In genomic region chr3:48428088-48428862, GRCh38 we compare ENCODE assay signal across 9 cellular contexts. TPM values are rescaled to one million over a fixed set of nuclear protein-coding genes. Genes with fewer than 3 reads are reported as not detected.
DNase-seq lines count a peak whose midpoint lies in the region; ATAC-seq and TF ChIP-seq lines count a peak whose summit lies in the region.
"Had no signal": no experiment of that assay in that cellular context is flagged by ENCODE, and none has a peak within 500 bp of the region (broad histone marks: within the 10 kb centered on the region; RNA-seq: fewer than 3 reads in every experiment).

No MANE protein-coding gene starts in this region.

- no peak overlapping the region for H2BK120ac ChIP-seq in neuronal stem cell (ENCODE audit: low read depth, low read length)

- peak overlapping the region; percentile 91 for H2BK5ac ChIP-seq in neuronal stem cell (ENCODE audit: low read length)

- peak overlapping the region; percentile 93 for H3K18ac ChIP-seq in neuronal stem cell (ENCODE audit: low read length)

- no peak overlapping the region for H3K4ac ChIP-seq in neuronal stem cell (ENCODE audit: low read length)

- peak overlapping the region; percentile 75 for H3K9ac ChIP-seq in OCI-LY3 (ENCODE audit: low read length)
- peak overlapping the region; percentile 78 for H3K9ac ChIP-seq in neuronal stem cell (ENCODE audit: low read depth, low read length, poor library complexity)

- no peak overlapping the region for H4K91ac ChIP-seq in neuronal stem cell (ENCODE audit: low read depth, low read length, poor library complexity)

- H4K20me1 ChIP-seq in OCI-LY3 (ENCODE audit: insufficient read depth, low read length), result peaks cover 4% of the 10 kb centered on the region; the same call in 1 of the 2 replicates

- H3K4me1 ChIP-seq in OCI-LY3 (ENCODE audit: low read length) (peaks cover 29% of the 10 kb centered on the region; the same call in 1 of the 2 replicates), neuronal stem cell (ENCODE audit: control insufficient read depth in 2 of 2, insufficient read depth in 1 of 2, low read depth in 1 of 2, low read length in 2 of 2) (peaks cover 23 to 40% of the 10 kb centered on the region in 2 donors)

- H3K36me3 ChIP-seq in OCI-LY3 (replicated peaks; ENCODE audit: low read depth, low read length), result peaks cover 16% of the 10 kb centered on the region
- H3K36me3 ChIP-seq in neuronal stem cell (replicated peaks in 1 of 2; ENCODE audit: control insufficient read depth in 2 of 2, insufficient read depth in 2 of 2, low read length in 2 of 2), result peaks cover 14 to 63% of the 10 kb centered on the region in 2 donors

- TF ChIP-seq CTCF in OCI-LY3 (IDR thresholded peaks at IDR 0.05; ENCODE audit: low read depth, low read length) (no peak), epithelial cell of proximal tubule (conservative IDR thresholded peaks at IDR 0.05; ENCODE audit: low read depth, low read length) (no peak)

- H4K8ac ChIP-seq in neuronal stem cell (ENCODE audit: low read depth, low read length), result no peak overlapping the region

- DNase-seq in G401 (ENCODE audit: low spot score) (peak; percentile 37), epithelial cell of proximal tubule (ENCODE audit: low read depth) (no peak), neuronal stem cell (ENCODE audit: low spot score) (no peak), NAMALWA (ENCODE audit: low spot score) (no peak), HPDE6-E6E7 (ENCODE audit: extremely low spot score) (no peak), hepatic stellate cell (ENCODE audit: low spot score) (no peak)

- H3K9me3 ChIP-seq in OCI-LY3 (ENCODE audit: insufficient read depth, low read length) (no peaks in the 10 kb centered on the region), neuronal stem cell (replicated peaks in 1 of 2; ENCODE audit: control insufficient read depth in 2 of 2, insufficient read depth in 1 of 2, low read depth in 1 of 2, low read length in 2 of 2) (no peaks in the 10 kb centered on the region)

- H3K4me3 ChIP-seq in OCI-LY3 (ENCODE audit: low read length) (peak overlapping the region; percentile 85), epithelial cell of proximal tubule (ENCODE audit: low read depth, low read length) (peak overlapping the region; percentile 79), neuronal stem cell (ENCODE audit: low read length in 2 of 2) (peak overlapping the region; percentile 77 to 84)

- H3K79me1 ChIP-seq in neuronal stem cell (ENCODE audit: low read depth, low read length), result peaks cover 33% of the 10 kb centered on the region

- no peak overlapping the region for H2BK15ac ChIP-seq in neuronal stem cell (ENCODE audit: low read length)

- H2AK5ac ChIP-seq in neuronal stem cell (ENCODE audit: low read depth, low read length), result peak overlapping the region; percentile 13

- in situ Hi-C loops in G401 (cut with HindIII; ENCODE audit: low sequenced_read_pairs), result no loop called here

- H3K79me2 ChIP-seq in OCI-LY3 (ENCODE audit: low read length), result peaks cover 26% of the 10 kb centered on the region

- H3K14ac ChIP-seq in neuronal stem cell (ENCODE audit: low read length), result no peak overlapping the region

- no peak overlapping the region for H3K23ac ChIP-seq in neuronal stem cell (ENCODE audit: low read depth, low read length, poor library complexity)

- no CpG with 5 or more reads among the region's 18 CpGs for WGBS in neuronal stem cell (ENCODE audit: extremely low coverage in 2 of 2, insufficient read length in 2 of 2, insufficient replicate concordance in 1 of 2), 2 donors

- H3K27ac ChIP-seq in OCI-LY3 (ENCODE audit: low read length) (no peak overlapping the region), neuronal stem cell (replicated peaks; ENCODE audit: low read length) (no peak overlapping the region)

- H2BK12ac ChIP-seq in neuronal stem cell (ENCODE audit: low read length), result no peak overlapping the region

- H3K27me3 ChIP-seq in OCI-LY3 (ENCODE audit: low read depth, low read length) (no peaks in the 10 kb centered on the region), neuronal stem cell (ENCODE audit: control insufficient read depth in 3 of 3, insufficient read depth in 3 of 3, low read depth in 1 of 3, low read length in 3 of 3) (no peaks in the 10 kb centered on the region)

- H3K4me2 ChIP-seq in OCI-LY3 (ENCODE audit: low read length) (peak overlapping the region; percentile 78), neuronal stem cell (ENCODE audit: insufficient read depth, low read length, poor library complexity, severe bottlenecking) (peak overlapping the region; percentile 84)

- H2AFZ ChIP-seq in OCI-LY3 (ENCODE audit: low read depth, low read length), result no peak overlapping the region
- peak overlapping the region; percentile 88 for H2AFZ ChIP-seq in neuronal stem cell (ENCODE audit: low read length)

- no peak for ATAC-seq in GM19467 (IDR thresholded peaks at IDR 0.05; ENCODE audit: unreplicated experiment)

RNA-seq across cellular contexts. Expression of gene PLXNB1, which starts 1.6 kb away (rescaled TPM):
- 10.7 and 23.5 TPM in 2 replicates for total RNA-seq in G401 (2014; rRNA removed; shearing (Covaris generic))
- 75.7 and 106 TPM in 2 replicates for total RNA-seq in epithelial cell of proximal tubule
- 99.5 TPM for polyA plus RNA-seq in neuronal stem cell (2013, experiment 1 of 2)
- 94.2 TPM for polyA plus RNA-seq in neuronal stem cell (2013, experiment 2 of 2)

RNA-seq across cellular contexts. Expression of gene CCDC51, which starts 11.6 kb away (rescaled TPM):
- total RNA-seq in G401 (2014; rRNA removed; shearing (Covaris generic)), result 21.3 and 30.0 TPM in 2 replicates
- 22.0 and 26.9 TPM in 2 replicates for total RNA-seq in epithelial cell of proximal tubule
- polyA plus RNA-seq in neuronal stem cell (2013, experiment 1 of 2), result 11.8 TPM
- 12.2 TPM for polyA plus RNA-seq in neuronal stem cell (2013, experiment 2 of 2)

RNA-seq across cellular contexts. Expression of gene TMA7, which starts 11.8 kb away (rescaled TPM):
- total RNA-seq in G401 (2014; rRNA removed; shearing (Covaris generic)), result 770 and 948 TPM in 2 replicates
- total RNA-seq in epithelial cell of proximal tubule, result 573 and 687 TPM in 2 replicates
- 841 TPM for polyA plus RNA-seq in neuronal stem cell (2013, experiment 1 of 2)
- polyA plus RNA-seq in neuronal stem cell (2013, experiment 2 of 2), result 834 TPM

RNA-seq across cellular contexts. Expression of gene ATRIP, which starts 18.3 kb away (rescaled TPM):
- 10.8 and 12.6 TPM in 2 replicates for total RNA-seq in G401 (2014; rRNA removed; shearing (Covaris generic))
- 5.9 and 9.8 TPM in 2 replicates for total RNA-seq in epithelial cell of proximal tubule
- 12.1 TPM for polyA plus RNA-seq in neuronal stem cell (2013, experiment 1 of 2)
- 12.0 TPM for polyA plus RNA-seq in neuronal stem cell (2013, experiment 2 of 2)

RNA-seq across cellular contexts. Expression of gene FBXW12, which starts 56.3 kb away (rescaled TPM):
- 0.68 TPM in 1 of 2 replicates, not detected in the other for total RNA-seq in G401 (2014; rRNA removed; shearing (Covaris generic))
- total RNA-seq in epithelial cell of proximal tubule, result 0.23 TPM in 1 of 2 replicates, not detected in the other
- polyA plus RNA-seq in neuronal stem cell (2013, experiment 1 of 2), result 0.85 TPM
- 0.84 TPM for polyA plus RNA-seq in neuronal stem cell (2013, experiment 2 of 2)
- total RNA-seq: T-helper 1 cell treated with Interleukin-12 subunit alpha and Interleukin-12 subunit beta and Interleukin-4 antibody, amounts not matched to agents 30 ng/mL and 1 ng/mL, for 36 hours had no signal
